In the genomic region with DNA sequence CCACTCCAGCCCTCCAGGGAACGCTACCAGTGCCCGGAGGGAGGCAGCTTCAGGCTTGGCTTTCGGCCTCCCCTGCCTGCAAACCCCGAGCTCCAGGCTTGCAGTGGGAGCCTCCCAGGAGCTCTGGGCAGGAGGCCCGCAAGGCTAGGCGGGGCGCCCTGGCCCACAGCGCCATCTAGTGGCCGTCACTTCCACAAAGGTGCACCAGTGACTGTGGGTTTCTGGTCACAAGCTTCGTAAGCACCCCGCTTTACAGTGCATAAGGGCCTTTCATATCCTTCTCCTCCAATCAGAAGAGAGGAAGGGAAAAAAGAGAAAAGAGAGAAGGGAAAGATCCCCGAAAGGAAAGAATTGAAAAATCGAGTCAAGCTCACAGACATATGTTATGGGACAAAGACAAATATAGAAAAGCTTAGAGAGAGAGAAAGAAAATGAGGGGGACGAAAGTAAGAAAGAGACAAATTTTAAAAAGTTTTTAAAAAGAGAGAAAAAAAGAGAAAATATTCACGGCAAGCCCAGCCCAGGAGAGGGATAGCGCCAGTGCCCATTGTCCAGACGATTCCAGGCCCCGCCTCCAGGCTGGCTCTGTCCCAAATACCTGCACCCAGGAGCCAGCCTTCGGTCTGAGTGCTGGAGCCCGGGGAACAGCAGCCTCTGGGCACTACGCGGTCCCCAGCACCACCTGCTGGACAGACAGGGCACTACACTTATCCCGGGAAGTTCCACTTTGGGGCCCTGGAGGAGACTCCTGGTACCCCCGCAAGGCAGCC, we compare ENCODE assay signal across 8 cellular contexts.
DNase-seq lines count a peak whose midpoint lies in the region; ATAC-seq and TF ChIP-seq lines count a peak whose summit lies in the region.

No MANE protein-coding gene starts in this region.

- DNase-seq in D341Med (ENCODE audit: low spot score): peak; percentile 92
- DNase-seq in NCI-H460 (ENCODE audit: extremely low read depth, low read depth): peak; percentile 77
- DNase-seq in activated CD4-positive, alpha-beta T cell treated with anti-CD3 and anti-CD28 coated beads for 4 hours: peak; percentile 56 to 68
- DNase-seq in colonic mucosa: peak; percentile 94
- DNase-seq in kidney tubule cell (ENCODE audit: low spot score): peak; percentile 89
- peak; percentile 29 to 58 for DNase-seq in stimulated activated CD4-positive, alpha-beta T cell treated with anti-CD3 and anti-CD28 coated beads, Interleukin-1b, Interleukin-23, amount 100 ng/mL, for 1 hour (ENCODE audit: low read depth in 2 of 2)

- TF ChIP-seq CTCF in colonic mucosa (IDR thresholded peaks at IDR 0.05): peak; percentile 84

- intact Hi-C loops in colonic mucosa (cut with DNase I): loop anchor here (2.0 to 5.0 kb wide), 5 partner anchors 73 to 956 kb away; a partner anchor contains a TSS

- H3K9ac ChIP-seq in colonic mucosa (ENCODE audit: low read depth in 2 of 2, low read length in 2 of 2): no peak overlapping the region

- peaks cover 4% of the 10 kb centered on the region for H3K4me1 ChIP-seq in colonic mucosa

- no peaks in the 10 kb centered on the region for H3K9me3 ChIP-seq in colonic mucosa

- H3K4me3 ChIP-seq in colonic mucosa: no peak overlapping the region

- ATAC-seq in HG02852 (IDR thresholded peaks at IDR 0.05; ENCODE audit: unreplicated experiment) (peak; percentile 63), GM21528 (IDR thresholded peaks at IDR 0.05; ENCODE audit: low FRiP score, unreplicated experiment) (no peak)

- no peaks in the 10 kb centered on the region for H3K27me3 ChIP-seq in colonic mucosa

- H3K36me3 ChIP-seq in colonic mucosa: no peaks in the 10 kb centered on the region

- no peak overlapping the region for H3K27ac ChIP-seq in colonic mucosa

Comparison
In these comparisons a context has a peak if more than half of its experiments do, and no peak if none do; other contexts are left out.
1. DNase-seq: peak in every context shown above with its lines; median percentile 94 in colonic mucosa; 92 in D341Med; 89 in kidney tubule cell; 77 in NCI-H460; 62 in activated CD4-positive, alpha-beta T cell treated with anti-CD3 and anti-CD28 coated beads for 4 hours; 44 in stimulated activated CD4-positive, alpha-beta T cell treated with anti-CD3 and anti-CD28 coated beads, Interleukin-1b, Interleukin-23, amount 100 ng/mL, for 1 hour.